1 cellular context compared by ENCODE assay signal in the genomic region with DNA sequence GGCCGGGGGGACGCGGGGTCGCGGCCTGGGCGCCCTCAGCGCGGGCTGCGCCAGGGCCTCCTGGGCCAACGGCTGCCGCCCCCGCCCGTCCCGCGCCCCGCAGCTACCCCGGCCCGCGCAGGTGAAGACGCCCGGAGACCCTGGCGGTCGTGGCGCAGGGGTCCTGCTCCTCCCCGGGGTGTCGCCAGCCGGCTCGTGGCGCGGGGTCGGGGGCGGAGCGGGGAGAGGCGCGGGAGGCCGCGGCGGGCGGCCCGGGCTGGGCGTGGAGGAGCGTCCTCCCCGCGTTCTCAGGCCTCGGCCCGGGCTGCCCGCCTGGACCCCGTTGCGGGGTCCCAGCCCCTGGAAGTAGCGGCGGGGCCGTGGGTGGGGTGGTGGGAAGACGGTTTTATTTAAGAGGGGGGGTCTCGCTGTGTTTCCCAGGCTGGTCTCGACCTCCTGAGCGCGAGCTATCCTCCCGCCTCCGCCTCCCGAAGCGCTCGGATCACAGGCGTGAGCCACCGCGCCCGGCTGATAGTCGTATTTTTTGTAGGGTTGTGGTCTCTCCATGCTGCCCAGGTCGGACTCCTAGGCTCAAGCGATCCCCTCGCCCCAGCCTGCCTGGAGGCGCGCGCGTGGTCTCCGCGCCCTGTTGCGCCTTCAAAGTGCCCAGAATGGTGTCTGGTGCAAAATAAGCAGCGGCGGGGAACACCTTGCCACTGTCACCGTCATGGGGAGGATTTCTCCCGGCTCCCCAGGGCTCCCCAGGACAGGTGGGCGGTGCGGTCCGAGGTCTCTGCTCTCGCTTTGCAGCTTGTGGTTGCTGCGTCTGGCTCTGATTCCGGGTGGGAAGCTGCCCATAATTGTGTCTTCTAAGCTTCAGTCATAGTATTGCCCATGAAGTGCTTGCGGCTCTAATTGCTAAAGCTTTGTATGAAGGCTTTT.
TF ChIP-seq lines count a peak whose summit lies in the region.

No MANE protein-coding gene starts in this region.

TF ChIP-seq in HepG2, 621 proteins besides CTCF, POLR2A, EP300 and RAD21 (continued from another document):
- TF ChIP-seq, protein P1, sequence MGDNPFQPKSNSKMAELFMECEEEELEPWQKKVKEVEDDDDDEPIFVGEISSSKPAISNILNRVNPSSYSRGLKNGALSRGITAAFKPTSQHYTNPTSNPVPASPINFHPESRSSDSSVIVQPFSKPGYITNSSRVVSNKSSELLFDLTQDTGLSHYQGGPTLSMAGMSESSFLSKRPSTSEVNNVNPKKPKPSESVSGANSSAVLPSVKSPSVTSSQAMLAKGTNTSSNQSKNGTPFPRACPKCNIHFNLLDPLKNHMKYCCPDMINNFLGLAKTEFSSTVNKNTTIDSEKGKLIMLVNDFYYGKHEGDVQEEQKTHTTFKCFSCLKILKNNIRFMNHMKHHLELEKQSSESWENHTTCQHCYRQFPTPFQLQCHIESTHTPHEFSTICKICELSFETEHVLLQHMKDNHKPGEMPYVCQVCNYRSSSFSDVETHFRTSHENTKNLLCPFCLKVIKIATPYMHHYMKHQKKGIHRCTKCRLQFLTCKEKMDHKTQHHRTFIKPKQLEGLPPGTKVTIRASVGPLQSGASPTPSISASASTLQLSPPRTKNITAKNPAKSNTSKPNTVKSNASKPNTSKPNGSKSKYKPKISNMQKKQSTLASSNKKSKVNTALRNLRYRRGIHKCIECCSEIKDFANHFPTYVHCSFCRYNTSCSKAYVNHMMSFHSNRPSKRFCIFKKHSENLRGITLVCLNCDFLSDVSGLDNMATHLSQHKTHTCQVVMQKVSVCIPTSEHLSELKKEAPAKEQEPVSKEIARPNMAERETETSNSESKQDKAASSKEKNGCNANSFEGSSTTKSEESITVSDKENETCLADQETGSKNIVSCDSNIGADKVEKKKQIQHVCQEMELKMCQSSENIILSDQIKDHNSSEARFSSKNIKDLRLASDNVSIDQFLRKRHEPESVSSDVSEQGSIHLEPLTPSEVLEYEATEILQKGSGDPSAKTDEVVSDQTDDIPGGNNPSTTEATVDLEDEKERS (CRISPR knock-in tag; IDR thresholded peaks at IDR 0.05): no peak
- TF ChIP-seq PCBP1 (IDR thresholded peaks at IDR 0.05; ENCODE audit: borderline replicate concordance, low read depth, low read length) (no peak), KDM3A (CRISPR knock-in tag; IDR thresholded peaks at IDR 0.05; ENCODE audit: low read depth) (no peak), ZNF274 (CRISPR knock-in tag; IDR thresholded peaks at IDR 0.05) (peak; percentile 71; the same call in 1 of the 2 replicates), TMF1 (CRISPR knock-in tag; IDR thresholded peaks at IDR 0.05; ENCODE audit: low read depth) (0 out of 2 replicates have a peak, but pooled peaks have one; percentile 14), RXRA (CRISPR knock-in tag; IDR thresholded peaks at IDR 0.05) (no peak), TOPORS (CRISPR knock-in tag; IDR thresholded peaks at IDR 0.05) (no peak), ASH2L (IDR thresholded peaks at IDR 0.05; ENCODE audit: insufficient read length, low read depth, low read length) (peak; percentile 30), SRF (IDR thresholded peaks at IDR 0.05; ENCODE audit: low read depth, low read length) (no peak)
- TF ChIP-seq, protein P2, sequence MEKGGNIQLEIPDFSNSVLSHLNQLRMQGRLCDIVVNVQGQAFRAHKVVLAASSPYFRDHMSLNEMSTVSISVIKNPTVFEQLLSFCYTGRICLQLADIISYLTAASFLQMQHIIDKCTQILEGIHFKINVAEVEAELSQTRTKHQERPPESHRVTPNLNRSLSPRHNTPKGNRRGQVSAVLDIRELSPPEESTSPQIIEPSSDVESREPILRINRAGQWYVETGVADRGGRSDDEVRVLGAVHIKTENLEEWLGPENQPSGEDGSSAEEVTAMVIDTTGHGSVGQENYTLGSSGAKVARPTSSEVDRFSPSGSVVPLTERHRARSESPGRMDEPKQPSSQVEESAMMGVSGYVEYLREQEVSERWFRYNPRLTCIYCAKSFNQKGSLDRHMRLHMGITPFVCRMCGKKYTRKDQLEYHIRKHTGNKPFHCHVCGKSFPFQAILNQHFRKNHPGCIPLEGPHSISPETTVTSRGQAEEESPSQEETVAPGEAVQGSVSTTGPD (CRISPR knock-in tag; IDR thresholded peaks at IDR 0.05): no peak
- TF ChIP-seq, protein P3, sequence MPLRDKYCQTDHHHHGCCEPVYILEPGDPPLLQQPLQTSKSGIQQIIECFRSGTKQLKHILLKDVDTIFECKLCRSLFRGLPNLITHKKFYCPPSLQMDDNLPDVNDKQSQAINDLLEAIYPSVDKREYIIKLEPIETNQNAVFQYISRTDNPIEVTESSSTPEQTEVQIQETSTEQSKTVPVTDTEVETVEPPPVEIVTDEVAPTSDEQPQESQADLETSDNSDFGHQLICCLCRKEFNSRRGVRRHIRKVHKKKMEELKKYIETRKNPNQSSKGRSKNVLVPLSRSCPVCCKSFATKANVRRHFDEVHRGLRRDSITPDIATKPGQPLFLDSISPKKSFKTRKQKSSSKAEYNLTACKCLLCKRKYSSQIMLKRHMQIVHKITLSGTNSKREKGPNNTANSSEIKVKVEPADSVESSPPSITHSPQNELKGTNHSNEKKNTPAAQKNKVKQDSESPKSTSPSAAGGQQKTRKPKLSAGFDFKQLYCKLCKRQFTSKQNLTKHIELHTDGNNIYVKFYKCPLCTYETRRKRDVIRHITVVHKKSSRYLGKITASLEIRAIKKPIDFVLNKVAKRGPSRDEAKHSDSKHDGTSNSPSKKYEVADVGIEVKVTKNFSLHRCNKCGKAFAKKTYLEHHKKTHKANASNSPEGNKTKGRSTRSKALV (CRISPR knock-in tag; IDR thresholded peaks at IDR 0.05): peak; percentile 74
- TF ChIP-seq, protein P4, sequence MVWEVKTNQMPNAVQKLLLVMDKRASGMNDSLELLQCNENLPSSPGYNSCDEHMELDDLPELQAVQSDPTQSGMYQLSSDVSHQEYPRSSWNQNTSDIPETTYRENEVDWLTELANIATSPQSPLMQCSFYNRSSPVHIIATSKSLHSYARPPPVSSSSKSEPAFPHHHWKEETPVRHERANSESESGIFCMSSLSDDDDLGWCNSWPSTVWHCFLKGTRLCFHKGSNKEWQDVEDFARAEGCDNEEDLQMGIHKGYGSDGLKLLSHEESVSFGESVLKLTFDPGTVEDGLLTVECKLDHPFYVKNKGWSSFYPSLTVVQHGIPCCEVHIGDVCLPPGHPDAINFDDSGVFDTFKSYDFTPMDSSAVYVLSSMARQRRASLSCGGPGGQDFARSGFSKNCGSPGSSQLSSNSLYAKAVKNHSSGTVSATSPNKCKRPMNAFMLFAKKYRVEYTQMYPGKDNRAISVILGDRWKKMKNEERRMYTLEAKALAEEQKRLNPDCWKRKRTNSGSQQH (CRISPR knock-in tag; IDR thresholded peaks at IDR 0.05; ENCODE audit: low read depth): no peak
